12 cellular contexts compared by ENCODE assay signal in the genomic region with DNA sequence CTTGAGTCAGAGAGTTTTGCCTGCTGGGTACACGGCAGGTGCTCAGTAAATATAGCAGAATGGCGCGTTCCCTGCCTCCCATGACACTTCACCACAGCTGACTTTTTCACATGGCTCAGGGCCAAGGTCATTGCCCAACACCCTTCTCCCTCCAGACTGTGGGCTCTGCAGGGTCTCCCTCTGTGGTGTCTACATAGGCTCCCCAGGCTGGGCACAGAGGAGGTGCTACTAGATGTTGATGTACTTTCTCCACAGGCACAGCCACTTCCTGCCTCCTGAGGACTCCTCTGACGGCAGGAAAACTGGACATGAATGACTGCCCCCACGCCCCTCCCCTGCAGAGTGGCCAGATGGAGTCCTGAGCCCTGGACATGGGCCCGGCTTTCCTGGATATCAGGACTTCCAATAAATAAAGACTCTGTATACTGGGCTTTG. TPM values are rescaled to one million over a fixed set of nuclear protein-coding genes. Genes with fewer than 3 reads are reported as not detected.
DNase-seq lines count a peak whose midpoint lies in the region; ATAC-seq and TF ChIP-seq lines count a peak whose summit lies in the region.
"Had no signal": no experiment of that assay in that cellular context is flagged by ENCODE, and none has a peak within 500 bp of the region (broad histone marks: within the 10 kb centered on the region; RNA-seq: fewer than 3 reads in every experiment).

No MANE protein-coding gene starts in this region.

- TF ChIP-seq CTCF in HEK293 (tag by site-specific recombination; IDR thresholded peaks at IDR 0.05) (no peak), brain (conservative IDR thresholded peaks at IDR 0.05) (no peak), chondrocyte (IDR thresholded peaks at IDR 0.05) (no peak)

- POLR2A ChIA-PET in HEK293 (lab: Yijun Ruan, JAX), result no interaction called here

- CTCF ChIA-PET in HEK293 (lab: Yijun Ruan, JAX), result no interaction called here

- H3K27me3 Mint-ChIP-seq in brain (peaks cover 6% of the 10 kb centered on the region), chondrocyte (ENCODE audit: low read depth) (no peaks in the 10 kb centered on the region)
- H3K27me3 Mint-ChIP-seq: activated naive CD4-positive, alpha-beta T cell treated with anti-CD3 and anti-CD28 coated beads, Interleukin-2, amount 10 ng/mL, durations not matched to agents 7 days and 5 days had no signal

- peak overlapping the region in 1 of 5 experiments; percentile 70 for H3K4me3 Mint-ChIP-seq in brain
- no peak overlapping the region for H3K4me3 Mint-ChIP-seq in chondrocyte (ENCODE audit: unreplicated experiment)
- H3K4me3 Mint-ChIP-seq: activated naive CD4-positive, alpha-beta T cell treated with anti-CD3 and anti-CD28 coated beads, Interleukin-2, amount 10 ng/mL, durations not matched to agents 7 days and 5 days; CD14-positive monocyte had no signal

- ATAC-seq in esophagus mucosa, result no peak

- H3K4me1 Mint-ChIP-seq in brain (peaks cover 37% of the 10 kb centered on the region), chondrocyte (ENCODE audit: low read depth) (peaks cover 19% of the 10 kb centered on the region)

- H3K27ac Mint-ChIP-seq in brain, result peak overlapping the region in 3 of 5 experiments; percentile 13 to 87 (median 63)
- H3K27ac Mint-ChIP-seq in chondrocyte (ENCODE audit: unreplicated experiment), result no peak overlapping the region
- H3K27ac Mint-ChIP-seq: activated naive CD4-positive, alpha-beta T cell treated with anti-CD3 and anti-CD28 coated beads, Interleukin-2, amount 10 ng/mL, durations not matched to agents 7 days and 5 days had no signal

- H3K4me1 ChIP-seq in HEK293 (ENCODE audit: control insufficient read depth, insufficient read depth, low read length), result peaks cover 4% of the 10 kb centered on the region

- H3K36me3 ChIP-seq in HEK293 (ENCODE audit: control insufficient read depth in 2 of 2, insufficient read depth in 1 of 2, low read length in 2 of 2), result peaks cover 4 to 31% of the 10 kb centered on the region in 2 experiments; a peak in 2 of 3 replicates

- H3K27ac ChIP-seq in HEK293 (ENCODE audit: extremely low read depth, low read depth, low read length), result no peak overlapping the region
- H3K27ac ChIP-seq: esophagus squamous epithelium had no signal

- no peak overlapping the region for H3K4me3 ChIP-seq in HEK293 (ENCODE audit: low read depth, low read length)
- H3K4me3 ChIP-seq: esophagus squamous epithelium had no signal

- H3K36me3 Mint-ChIP-seq in brain, result peaks cover 56% of the 10 kb centered on the region
- H3K36me3 Mint-ChIP-seq in chondrocyte (ENCODE audit: low read depth), result peaks cover 8% of the 10 kb centered on the region

- peaks cover 0 to 4% (median 2%) of the 10 kb centered on the region in 5 experiments for H3K9me3 Mint-ChIP-seq in brain
- H3K9me3 Mint-ChIP-seq in chondrocyte (ENCODE audit: low read depth), result no peaks in the 10 kb centered on the region
- H3K9me3 Mint-ChIP-seq: activated naive CD4-positive, alpha-beta T cell treated with anti-CD3 and anti-CD28 coated beads, Interleukin-2, amount 10 ng/mL, durations not matched to agents 7 days and 5 days had no signal

- no peaks in the 10 kb centered on the region for H3K9me3 ChIP-seq in HEK293 (ENCODE audit: control insufficient read depth, insufficient read depth, low read depth, low read length)
- H3K9me3 ChIP-seq: esophagus squamous epithelium had no signal

- DNase-seq in NCI-H2196 (lab: John Stamatoyannopoulos, UW; ENCODE audit: unreplicated experiment), result peak; percentile 89
- DNase-seq in pons (ENCODE audit: low spot score), result peak; percentile 3
- DNase-seq in chondrocyte (ENCODE audit: low spot score), result no peak
- no peak for DNase-seq in activated CD4-positive, alpha-beta T cell treated with anti-CD3 and anti-CD28 coated beads for 1 hour
- DNase-seq: activated naive CD4-positive, alpha-beta T cell treated with anti-CD3 and anti-CD28 coated beads, Interleukin-2, amount 10 ng/mL, durations not matched to agents 7 days and 5 days; esophagus squamous epithelium; NCI-H748 treated with DMSO at 0.1 percent for 48 hours; small intestine had no signal

TF ChIP-seq in HEK293, 187 proteins besides CTCF, POLR2A, EP300 and RAD21:
- no peak for TF ChIP-seq ZNF132 (tag by site-specific recombination; IDR thresholded peaks at IDR 0.05; ENCODE audit: borderline replicate concordance)
- peak; percentile 97 for TF ChIP-seq ZIC2 (tag by site-specific recombination; IDR thresholded peaks at IDR 0.05)
TF ChIP-seq in HEK293: peak in this region for 1.

RNA-seq across cellular contexts. Expression of gene CHCHD5, which starts 4.2 kb away (rescaled TPM):
- 55.0 TPM for polyA plus RNA-seq in brain (ENCODE audit: insufficient read depth, low read depth, low replicate concordance)
- total RNA-seq in chondrocyte, result 16.9 to 22.7 TPM (median 22.4 TPM) in 3 replicates
- total RNA-seq in esophagus mucosa, result 41.5 TPM

RNA-seq across cellular contexts. Expression of gene POLR1B, which starts 46.4 kb away (rescaled TPM):
- 10.1 TPM for polyA plus RNA-seq in brain (ENCODE audit: insufficient read depth, low read depth, low replicate concordance)
- 12.1 to 17.7 TPM (median 15.0 TPM) in 3 replicates for total RNA-seq in chondrocyte
- 23.5 TPM for total RNA-seq in esophagus mucosa

RNA-seq across cellular contexts. Expression of gene SLC20A1, which starts 57.1 kb away (rescaled TPM):
- 32.6 TPM for polyA plus RNA-seq in brain (ENCODE audit: insufficient read depth, low read depth, low replicate concordance)
- 62.2 to 94.5 TPM (median 63.0 TPM) in 3 replicates for total RNA-seq in chondrocyte
- 18.5 TPM for total RNA-seq in esophagus mucosa

Comparison
In these comparisons a context has a peak if more than half of its experiments do, and no peak if none do; other contexts are left out.
1. DNase-seq: peak in NCI-H2196 (single experiment) and pons (single experiment); none in chondrocyte (single experiment) and activated CD4-positive, alpha-beta T cell treated with anti-CD3 and anti-CD28 coated beads for 1 hour (single experiment).